23 cellular contexts compared by ENCODE assay signal in the genomic region with DNA sequence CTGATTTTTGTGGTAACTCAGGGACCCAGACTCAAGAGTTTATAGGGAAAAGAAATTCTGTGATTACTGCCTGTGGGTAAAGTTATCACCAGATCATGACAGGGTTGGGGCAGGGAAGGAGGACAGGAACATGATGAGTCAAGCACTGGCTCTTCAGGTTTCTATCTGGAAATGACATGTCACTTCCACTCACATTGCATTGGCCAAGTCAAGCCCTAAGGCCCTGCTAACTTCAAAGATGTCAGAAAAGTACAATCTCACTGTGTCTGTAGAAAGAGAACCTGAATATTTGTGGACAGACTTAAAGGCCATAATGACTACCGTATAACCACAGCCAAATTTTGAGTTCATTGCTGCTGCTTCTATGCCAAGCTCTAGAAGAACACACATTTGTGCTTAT.
DNase-seq lines count a peak whose midpoint lies in the region; ATAC-seq and TF ChIP-seq lines count a peak whose summit lies in the region.
"Had no signal": no experiment of that assay in that cellular context is flagged by ENCODE, and none has a peak within 500 bp of the region (broad histone marks: within the 10 kb centered on the region; RNA-seq: fewer than 3 reads in every experiment).

No MANE protein-coding gene starts in this region.

- peak; percentile 81 to 89 for ATAC-seq in activated T-cell treated with anti-CD3 and anti-CD28 coated beads, Interleukin-2, amount 50 U/mL, for 72 hours (replicated peaks in 1 of 2)
- ATAC-seq in stimulated activated naive B cell treated with anti-CD40 and anti-IgM and Interleukin-4, amounts not matched to agents 10 μg/mL and 1 μg/mL and 100 μg/mL, for 72 hours (replicated peaks) = peak; percentile 70 to 89
- ATAC-seq in GM21381 (IDR thresholded peaks at IDR 0.05; ENCODE audit: unreplicated experiment) = no peak
- ATAC-seq: lower lobe of right lung, upper lobe of right lung had no signal

- no peak overlapping the region for H3K4me3 Mint-ChIP-seq in activated T-cell treated with anti-CD3 and anti-CD28 coated beads, Interleukin-2, amount 50 U/mL, for 72 hours
- H3K4me3 Mint-ChIP-seq in stimulated activated naive B cell treated with anti-CD40 and anti-IgM and Interleukin-4, amounts not matched to agents 10 μg/mL and 1 μg/mL and 100 μg/mL, for 72 hours = no peak overlapping the region
- no peak overlapping the region for H3K4me3 Mint-ChIP-seq in nephron progenitor cell
- H3K4me3 Mint-ChIP-seq: brain had no signal

- H3K4me3 ChIP-seq in epithelial cell of esophagus (ENCODE audit: low read length) = no peak overlapping the region
- H3K4me3 ChIP-seq: lower lobe of right lung, ovary, SK-N-MC, skin epidermis, upper lobe of right lung had no signal

- no peaks in the 10 kb centered on the region for H3K36me3 Mint-ChIP-seq in activated T-cell treated with anti-CD3 and anti-CD28 coated beads, Interleukin-2, amount 50 U/mL, for 72 hours (ENCODE audit: insufficient read depth in 2 of 2)
- no peaks in the 10 kb centered on the region for H3K36me3 Mint-ChIP-seq in stimulated activated naive B cell treated with anti-CD40 and anti-IgM and Interleukin-4, amounts not matched to agents 10 μg/mL and 1 μg/mL and 100 μg/mL, for 72 hours
- no peaks in the 10 kb centered on the region for H3K36me3 Mint-ChIP-seq in nephron progenitor cell (ENCODE audit: low read depth)
- H3K36me3 Mint-ChIP-seq: brain had no signal

- H3K9me3 Mint-ChIP-seq in activated T-cell treated with anti-CD3 and anti-CD28 coated beads, Interleukin-2, amount 50 U/mL, for 72 hours = no peaks in the 10 kb centered on the region
- H3K9me3 Mint-ChIP-seq in stimulated activated naive B cell treated with anti-CD40 and anti-IgM and Interleukin-4, amounts not matched to agents 10 μg/mL and 1 μg/mL and 100 μg/mL, for 72 hours = no peaks in the 10 kb centered on the region
- peaks cover 8% of the 10 kb centered on the region for H3K9me3 Mint-ChIP-seq in nephron progenitor cell

- no peak overlapping the region for H3K27ac Mint-ChIP-seq in activated T-cell treated with anti-CD3 and anti-CD28 coated beads, Interleukin-2, amount 50 U/mL, for 72 hours
- H3K27ac Mint-ChIP-seq in stimulated activated naive B cell treated with anti-CD40 and anti-IgM and Interleukin-4, amounts not matched to agents 10 μg/mL and 1 μg/mL and 100 μg/mL, for 72 hours = no peak overlapping the region
- H3K27ac Mint-ChIP-seq in nephron progenitor cell = no peak overlapping the region
- H3K27ac Mint-ChIP-seq: brain had no signal

- peak; percentile 2 to 5 for DNase-seq in activated T-cell treated with anti-CD3 and anti-CD28 coated beads, Interleukin-2, amount 50 U/mL, for 72 hours
- DNase-seq in activated T-cell treated with anti-CD3 and anti-CD28 coated beads, Interleukin-2, amount 50 U/mL, for 48 hours = no peak
- DNase-seq in M059J (ENCODE audit: low read depth) (peak; percentile 89), epithelial cell of esophagus (ENCODE audit: low read depth) (peak; percentile 83), A172 (ENCODE audit: low spot score) (no peak), nephron progenitor cell (no peak)
- DNase-seq in stimulated activated naive B cell treated with anti-CD40 and anti-IgM and Interleukin-4, amounts not matched to agents 10 μg/mL and 1 μg/mL and 100 μg/mL, for 72 hours = no peak
- DNase-seq: activated CD4-positive, alpha-beta T cell treated with anti-CD3 and anti-CD28 coated beads for 4 hours; activated CD8-positive, alpha-beta memory T cell treated with anti-CD3 and anti-CD28 coated beads, Interleukin-2, amount 50 U/mL, for 48 hours; DMS79; kidney; lower lobe of right lung; NCI-H1436 treated with DMSO at 0.1 percent for 48 hours; NCI-H345; NCI-H748 treated with DMSO at 0.1 percent for 48 hours; ovary; stimulated activated CD4-positive, alpha-beta T cell treated with anti-CD3 and anti-CD28 coated beads, Interleukin-2, amount 100 ng/mL, for 24 hours; substantia nigra; upper lobe of right lung had no signal

- peaks cover 21% of the 10 kb centered on the region for H3K4me1 Mint-ChIP-seq in activated T-cell treated with anti-CD3 and anti-CD28 coated beads, Interleukin-2, amount 50 U/mL, for 72 hours (ENCODE audit: low read depth)
- H3K4me1 Mint-ChIP-seq in stimulated activated naive B cell treated with anti-CD40 and anti-IgM and Interleukin-4, amounts not matched to agents 10 μg/mL and 1 μg/mL and 100 μg/mL, for 72 hours = peaks cover 4 to 10% of the 10 kb centered on the region in 2 donors
- no peaks in the 10 kb centered on the region for H3K4me1 Mint-ChIP-seq in nephron progenitor cell

- H3K27me3 Mint-ChIP-seq in activated T-cell treated with anti-CD3 and anti-CD28 coated beads, Interleukin-2, amount 50 U/mL, for 72 hours (ENCODE audit: low read depth) = peaks cover 6% of the 10 kb centered on the region
- no peaks in the 10 kb centered on the region for H3K27me3 Mint-ChIP-seq in stimulated activated naive B cell treated with anti-CD40 and anti-IgM and Interleukin-4, amounts not matched to agents 10 μg/mL and 1 μg/mL and 100 μg/mL, for 72 hours
- peaks cover 11% of the 10 kb centered on the region for H3K27me3 Mint-ChIP-seq in nephron progenitor cell (ENCODE audit: low read depth, poor library complexity)

- TF ChIP-seq CTCF in epithelial cell of esophagus (IDR thresholded peaks at IDR 0.05; ENCODE audit: insufficient read depth, low read depth, low read length, missing control alignments) = no peak
- TF ChIP-seq CTCF in nephron progenitor cell (IDR thresholded peaks at IDR 0.05) = no peak

Comparison
In these comparisons a context has a peak if more than half of its experiments do, and no peak if none do; other contexts are left out.
1. DNase-seq: peak in activated T-cell treated with anti-CD3 and anti-CD28 coated beads, Interleukin-2, amount 50 U/mL, for 72 hours (2 of 2), M059J (single experiment) and epithelial cell of esophagus (single experiment); none in activated T-cell treated with anti-CD3 and anti-CD28 coated beads, Interleukin-2, amount 50 U/mL, for 48 hours (0 of 2), stimulated activated naive B cell treated with anti-CD40 and anti-IgM and Interleukin-4, amounts not matched to agents 10 μg/mL and 1 μg/mL and 100 μg/mL, for 72 hours (single experiment), A172 (single experiment) and nephron progenitor cell (single experiment).